7 cellular contexts compared by ENCODE assay signal in genomic region chr3:115692887-115693524, GRCh38.
A peak's percentile ranks its signal among the peaks of the same experiment; 100 is the strongest.
DNase-seq lines count a peak whose midpoint lies in the region; ATAC-seq and TF ChIP-seq lines count a peak whose summit lies in the region.

No MANE protein-coding gene starts in this region.

- TF ChIP-seq CTCF in GM12875 (IDR thresholded peaks at IDR 0.05; ENCODE audit: borderline replicate concordance, insufficient read depth, low read depth, low read length) (peak; percentile 70), heart right ventricle (IDR thresholded peaks at IDR 0.05) (peak; percentile 65 to 90 (median 82))

- peak overlapping the region in 1 of 10 donors; percentile 59 for H3K27ac ChIP-seq in heart right ventricle

- DNase-seq in NCI-H1048 (lab: John Stamatoyannopoulos, UW) = peak; percentile 62
- peak; percentile 60 for DNase-seq in SKM-1 (lab: John Stamatoyannopoulos, UW; ENCODE audit: unreplicated experiment)
- peak; percentile 64 for DNase-seq in activated naive CD8-positive, alpha-beta T cell treated with anti-CD3 and anti-CD28 coated beads for 36 hours
- DNase-seq in heart right ventricle = peak; percentile 39 to 80
- DNase-seq in renal cortical epithelial cell (ENCODE audit: low read depth) = peak; percentile 59

- H3K36me3 Mint-ChIP-seq in activated naive CD8-positive, alpha-beta T cell treated with anti-CD3 and anti-CD28 coated beads for 36 hours = no peaks in the 10 kb centered on the region

- H3K27ac Mint-ChIP-seq in activated naive CD8-positive, alpha-beta T cell treated with anti-CD3 and anti-CD28 coated beads for 36 hours = no peak overlapping the region

- H3K4me1 Mint-ChIP-seq in activated naive CD8-positive, alpha-beta T cell treated with anti-CD3 and anti-CD28 coated beads for 36 hours = peaks cover 3% of the 10 kb centered on the region

- ATAC-seq in HG02610 (IDR thresholded peaks at IDR 0.05; ENCODE audit: unreplicated experiment) = peak; percentile 93
- peak; percentile 87 to 98 (median 95) for ATAC-seq in heart right ventricle

- 19 to 20% methylated on average over 8 of the region's 8 CpGs for WGBS in heart right ventricle, 2 donors

- intact Hi-C loops in heart right ventricle (cut with DNase I) = loop anchor here (1.0 to 10.0 kb wide), 11 partner anchors 89 to 861 kb away; no protein-coding TSS in a partner anchor

- H3K9me3 ChIP-seq in heart right ventricle = no peaks in the 10 kb centered on the region

- H3K9me3 Mint-ChIP-seq in activated naive CD8-positive, alpha-beta T cell treated with anti-CD3 and anti-CD28 coated beads for 36 hours = no peaks in the 10 kb centered on the region

- H3K36me3 ChIP-seq in heart right ventricle = no peaks in the 10 kb centered on the region

- H3K4me3 ChIP-seq in GM12875 (ENCODE audit: low read depth, low read length) (no peak overlapping the region), heart right ventricle (no peak overlapping the region)

- H3K4me3 Mint-ChIP-seq in activated naive CD8-positive, alpha-beta T cell treated with anti-CD3 and anti-CD28 coated beads for 36 hours = no peak overlapping the region

- H3K27me3 Mint-ChIP-seq in activated naive CD8-positive, alpha-beta T cell treated with anti-CD3 and anti-CD28 coated beads for 36 hours = peaks cover 14% of the 10 kb centered on the region

- H3K27me3 ChIP-seq in heart right ventricle = no peaks in the 10 kb centered on the region

- peaks cover 0 to 10% (median 0%) of the 10 kb centered on the region in 9 donors for H3K4me1 ChIP-seq in heart right ventricle
